ENCODE assay signal across 11 cellular contexts in genomic region chr2:132668189-132668833, GRCh38. TPM values are rescaled to one million over a fixed set of nuclear protein-coding genes. Genes with fewer than 3 reads are reported as not detected.
DNase-seq lines count a peak whose midpoint lies in the region; ATAC-seq, FAIRE-seq and TF ChIP-seq lines count a peak whose summit lies in the region.
"Had no signal": no experiment of that assay in that cellular context is flagged by ENCODE, and none has a peak within 500 bp of the region (broad histone marks: within the 10 kb centered on the region; RNA-seq: fewer than 3 reads in every experiment).

No MANE protein-coding gene starts in this region.

- ATAC-seq in activated naive CD8-positive, alpha-beta T cell treated with anti-CD3 and anti-CD28 coated beads, Interleukin-2, amount 50 U/mL, for 24 hours, result no peak

- POLR2A ChIA-PET in AG04449 (lab: Yijun Ruan, JAX), result no interaction called here

- peak overlapping the region; percentile 86 for H3K4me2 ChIP-seq in keratinocyte (ENCODE audit: control insufficient read depth, extremely low read depth, insufficient read depth, low read depth, low read length)

- dilution Hi-C loops in keratinocyte (cut with MboI; ENCODE audit: extremely low pct_ligation_motif_present, low sequenced_read_pairs), result no loop called here

- no peaks in the 10 kb centered on the region for H3K9me3 ChIP-seq in keratinocyte (ENCODE audit: control insufficient read depth, low read depth, low read length)
- H3K9me3 ChIP-seq: ascending aorta, tibial artery had no signal

- H3K9ac ChIP-seq in keratinocyte (ENCODE audit: control insufficient read depth, extremely low read depth, insufficient read depth, low read length), result no peak overlapping the region

- H4K20me1 ChIP-seq in keratinocyte (ENCODE audit: control insufficient read depth, extremely low read depth, insufficient read depth, low read length), result no peaks in the 10 kb centered on the region

- TF ChIP-seq CTCF in AG04449 (IDR thresholded peaks at IDR 0.05; ENCODE audit: insufficient read depth, low read length, missing control alignments) (peak; percentile 58), keratinocyte (optimal IDR thresholded peaks at IDR 0.05 in 1 of 3, IDR thresholded peaks at IDR 0.05 in 1 of 3, conservative IDR thresholded peaks at IDR 0.05 in 1 of 3; ENCODE audit: extremely low read depth in 1 of 3, insufficient read depth in 2 of 3, low read length in 3 of 3) (peak in 1 of 3 experiments; percentile 18)

- CTCF ChIA-PET in AG04449 (lab: Yijun Ruan, JAX), result interaction anchor here (0.7 to 3.5 kb wide), 9 partner anchors 8 to 1175 kb away, joined by 3 to 19 read pairs (median 3); no protein-coding TSS in a partner anchor

- DNase-seq in AG04449 (ENCODE audit: low read depth, low spot score), result no peak
- DNase-seq in HTR-8/SVneo (ENCODE audit: insufficient read length, low spot score), result peak; percentile 42
- DNase-seq in amniotic epithelial cell (ENCODE audit: low read depth), result peak; percentile 32
- DNase-seq in keratinocyte (ENCODE audit: low read depth, low spot score), result no peak
- DNase-seq in activated CD8-positive, alpha-beta memory T cell treated with anti-CD3 and anti-CD28 coated beads, Interleukin-2, amount 50 U/mL, for 4 hours, result no peak
- no peak for DNase-seq in NCI-H2171 (lab: John Stamatoyannopoulos, UW)
- DNase-seq in SIG-M5 (lab: John Stamatoyannopoulos, UW), result no peak
- DNase-seq in activated naive CD8-positive, alpha-beta T cell treated with anti-CD3 and anti-CD28 coated beads, Interleukin-2, amount 50 U/mL, for 24 hours, result no peak
- DNase-seq: activated CD4-positive, alpha-beta T cell treated with anti-CD3 and anti-CD28 coated beads, Interleukin-2, amount 10 ng/mL, durations not matched to agents 7 days and 5 days; tibial artery had no signal

- H3K27ac Mint-ChIP-seq in activated naive CD8-positive, alpha-beta T cell treated with anti-CD3 and anti-CD28 coated beads, Interleukin-2, amount 50 U/mL, for 24 hours, result no peak overlapping the region
- H3K27ac Mint-ChIP-seq: activated CD4-positive, alpha-beta T cell treated with anti-CD3 and anti-CD28 coated beads, Interleukin-2, amount 10 ng/mL, durations not matched to agents 7 days and 5 days had no signal

- no peaks in the 10 kb centered on the region for H3K36me3 Mint-ChIP-seq in activated naive CD8-positive, alpha-beta T cell treated with anti-CD3 and anti-CD28 coated beads, Interleukin-2, amount 50 U/mL, for 24 hours (ENCODE audit: low read depth)

- FAIRE-seq in HTR-8/SVneo (lab: Jason Lieb, UNC), result no peak
- FAIRE-seq in keratinocyte (lab: Jason Lieb, UNC), result no peak

- H3K27ac ChIP-seq in keratinocyte (ENCODE audit: control insufficient read depth, insufficient read depth, low read length), result no peak overlapping the region
- H3K27ac ChIP-seq: ascending aorta, tibial artery had no signal

- peaks cover 27% of the 10 kb centered on the region for H3K4me1 ChIP-seq in keratinocyte (ENCODE audit: control insufficient read depth, extremely low read depth, insufficient read depth, low read length)

- peaks cover 39% of the 10 kb centered on the region for H3K27me3 ChIP-seq in keratinocyte (ENCODE audit: control insufficient read depth, extremely low read depth, insufficient read depth, low read length)

- no peaks in the 10 kb centered on the region for H3K9me1 ChIP-seq in keratinocyte (ENCODE audit: control insufficient read depth, extremely low read depth, insufficient read depth, low read length)

- peaks cover 27% of the 10 kb centered on the region for H3K27me3 Mint-ChIP-seq in activated naive CD8-positive, alpha-beta T cell treated with anti-CD3 and anti-CD28 coated beads, Interleukin-2, amount 50 U/mL, for 24 hours

- H3K4me1 Mint-ChIP-seq in activated naive CD8-positive, alpha-beta T cell treated with anti-CD3 and anti-CD28 coated beads, Interleukin-2, amount 50 U/mL, for 24 hours, result no peaks in the 10 kb centered on the region
- H3K4me1 Mint-ChIP-seq: activated CD4-positive, alpha-beta T cell treated with anti-CD3 and anti-CD28 coated beads, Interleukin-2, amount 10 ng/mL, durations not matched to agents 7 days and 5 days had no signal

- no peak overlapping the region for H2AFZ ChIP-seq in keratinocyte (ENCODE audit: control insufficient read depth, low read length)

- no peaks in the 10 kb centered on the region for H3K79me2 ChIP-seq in keratinocyte (ENCODE audit: control insufficient read depth, insufficient read depth, low read length)

- no peaks in the 10 kb centered on the region for H3K9me3 Mint-ChIP-seq in activated naive CD8-positive, alpha-beta T cell treated with anti-CD3 and anti-CD28 coated beads, Interleukin-2, amount 50 U/mL, for 24 hours
- H3K9me3 Mint-ChIP-seq: activated CD4-positive, alpha-beta T cell treated with anti-CD3 and anti-CD28 coated beads, Interleukin-2, amount 10 ng/mL, durations not matched to agents 7 days and 5 days had no signal

- no peak overlapping the region for H3K4me3 Mint-ChIP-seq in activated naive CD8-positive, alpha-beta T cell treated with anti-CD3 and anti-CD28 coated beads, Interleukin-2, amount 50 U/mL, for 24 hours
- H3K4me3 Mint-ChIP-seq: activated CD4-positive, alpha-beta T cell treated with anti-CD3 and anti-CD28 coated beads, Interleukin-2, amount 10 ng/mL, durations not matched to agents 7 days and 5 days had no signal

- peak overlapping the region; percentile 66 for H3K4me3 ChIP-seq in AG04449 (ENCODE audit: low read depth, low read length)
- H3K4me3 ChIP-seq in keratinocyte (ENCODE audit: control insufficient read depth in 2 of 3, extremely low read depth in 1 of 3, insufficient read depth in 2 of 3, low read depth in 1 of 3, low read length in 3 of 3), result no peak overlapping the region

- no peaks in the 10 kb centered on the region for H3K36me3 ChIP-seq in keratinocyte (ENCODE audit: control insufficient read depth in 2 of 2, extremely low read depth in 1 of 2, insufficient read depth in 2 of 2, low read length in 2 of 2)
- H3K36me3 ChIP-seq: ascending aorta, tibial artery had no signal

RNA-seq across cellular contexts. Expression of gene LYPD1, which starts 1.7 kb away (rescaled TPM):
- polyA plus RNA-seq in keratinocyte, result 0.02 to 0.03 TPM (median 0.03 TPM) in 3 replicates
- polyA plus RNA-seq in keratinocyte (2011; ENCODE audit: low read depth), result not detected
- polyA plus RNA-seq in keratinocyte (2011; cell fraction: cytosol; rRNA removed), result 0.04 TPM in 1 of 2 replicates, not detected in the other
- polyA plus RNA-seq in keratinocyte (2011; cell fraction: nucleus; rRNA removed), result 0.09 and 0.29 TPM in 2 replicates
- not detected in 2 replicates for polyA plus RNA-seq in keratinocyte (2012; ENCODE audit: low replicate concordance)
- not detected in 3 replicates for polyA minus RNA-seq in keratinocyte
- not detected for polyA minus RNA-seq in keratinocyte (2011; cell fraction: cytosol; rRNA and poly(A)+ RNA removed)
- 0.21 and 1.4 TPM in 2 replicates for polyA minus RNA-seq in keratinocyte (2011; cell fraction: nucleus; rRNA and poly(A)+ RNA removed)

Comparison
In these comparisons a context has a peak if more than half of its experiments do, and no peak if none do; other contexts are left out.
1. DNase-seq: peak in HTR-8/SVneo (single experiment) and amniotic epithelial cell (single experiment); none in AG04449 (single experiment), keratinocyte (single experiment), activated CD8-positive, alpha-beta memory T cell treated with anti-CD3 and anti-CD28 coated beads, Interleukin-2, amount 50 U/mL, for 4 hours (single experiment), NCI-H2171 (single experiment), SIG-M5 (single experiment) and activated naive CD8-positive, alpha-beta T cell treated with anti-CD3 and anti-CD28 coated beads, Interleukin-2, amount 50 U/mL, for 24 hours (single experiment).